In genomic region chr1:81840805-81841204, GRCh38 we compare ENCODE assay signal across 7 cellular contexts. TPM values are rescaled to one million over a fixed set of nuclear protein-coding genes. Genes with fewer than 3 reads are reported as not detected.
"Had no signal": no experiment of that assay in that cellular context is flagged by ENCODE, and none has a peak within 500 bp of the region (broad histone marks: within the 10 kb centered on the region; RNA-seq: fewer than 3 reads in every experiment).

No MANE protein-coding gene starts in this region.

- H3K27ac ChIP-seq: HL-60 had no signal

- DNase-seq: IMR-90 had no signal

- H3K27ac Mint-ChIP-seq: IgD-negative memory B cell had no signal

- H3K4me3 ChIP-seq: K562 had no signal

- H3K4me3 Mint-ChIP-seq: IgD-negative memory B cell had no signal

- H3K4me1 Mint-ChIP-seq: IgD-negative memory B cell had no signal

- FAIRE-seq: HepG2, HTR-8/SVneo, K562 had no signal

- ATAC-seq: HepG2, K562 had no signal

RNA-seq across cellular contexts. Expression of gene ADGRL2, which starts 40.1 kb away (rescaled TPM):
- total RNA-seq: HT-29 had no signal
- polyA plus RNA-seq: IgD-negative memory B cell had no signal
